Comparison of ENCODE assay signal across 18 cellular contexts in genomic region chr2:28532399-28532798, GRCh38. TPM values are rescaled to one million over a fixed set of nuclear protein-coding genes. Genes with fewer than 3 reads are reported as not detected.
A peak's percentile ranks its signal among the peaks of the same experiment; 100 is the strongest.
DNase-seq lines count a peak whose midpoint lies in the region; ATAC-seq, FAIRE-seq and TF ChIP-seq lines count a peak whose summit lies in the region.
"Had no signal": no experiment of that assay in that cellular context is flagged by ENCODE, and none has a peak within 500 bp of the region (broad histone marks: within the 10 kb centered on the region; RNA-seq: fewer than 3 reads in every experiment).

No MANE protein-coding gene starts in this region.

- H3K36me3 Mint-ChIP-seq in CD4-positive, CD25-positive, alpha-beta regulatory T cell = no peaks in the 10 kb centered on the region
- no peaks in the 10 kb centered on the region for H3K36me3 Mint-ChIP-seq in CD4-positive, alpha-beta memory T cell

- TF ChIP-seq RAD21 in K562 (CRISPR knock-in tag; conservative IDR thresholded peaks at IDR 0.05 in 1 of 2, IDR thresholded peaks at IDR 0.05 in 1 of 2) (no peak), neural cell (conservative IDR thresholded peaks at IDR 0.05) (no peak)

- CTCF ChIA-PET in K562 (lab: Yijun Ruan, JAX; ENCODE audit: low intra/inter-chr PET ratio) = no interaction called here
- CTCF ChIA-PET in CD4-positive, alpha-beta memory T cell (lab: Charles Lee; ENCODE audit: partially characterized antibody) = interaction anchor here (0.5 kb wide), 1 partner anchor 106 kb away, joined by 4 read pairs; no protein-coding TSS in a partner anchor

- no peak overlapping the region for H3K27ac ChIP-seq in CD4-positive, CD25-positive, alpha-beta regulatory T cell (ENCODE audit: insufficient read depth, low read length, poor library complexity, severe bottlenecking)
- no peak overlapping the region for H3K27ac ChIP-seq in K562 (ENCODE audit: extremely low read depth, low read depth, low read length)
- peak overlapping the region; percentile 80 for H3K27ac ChIP-seq in neural cell (ENCODE audit: low read length)
- H3K27ac ChIP-seq in CD4-positive, alpha-beta memory T cell (ENCODE audit: low read depth, low read length) = no peak overlapping the region
- H3K27ac ChIP-seq: GM23248 had no signal

- TF ChIP-seq CTCF in GM12865 (IDR thresholded peaks at IDR 0.05; ENCODE audit: insufficient read depth, low read depth, low read length, missing control alignments) (no peak), K562 (IDR thresholded peaks at IDR 0.05 in 2 of 3, conservative IDR thresholded peaks at IDR 0.05 in 1 of 3; ENCODE audit: insufficient read depth in 2 of 3, low read depth in 1 of 3, low read length in 3 of 3) (no peak), neural cell (IDR thresholded peaks at IDR 0.05; ENCODE audit: poor library complexity, severe bottlenecking) (no peak)

- FAIRE-seq in K562 (lab: Jason Lieb, UNC) = peak; percentile 71
- FAIRE-seq: GM12892, GM19239, H1 had no signal

- H3K27me3 ChIP-seq in CD4-positive, CD25-positive, alpha-beta regulatory T cell (ENCODE audit: control insufficient read depth, insufficient read depth, low read length) = no peaks in the 10 kb centered on the region
- H3K27me3 ChIP-seq in K562 (ENCODE audit: control insufficient read depth in 2 of 2, insufficient read depth in 2 of 2, low read length in 2 of 2) (peaks cover 7 to 37% of the 10 kb centered on the region in 2 experiments), neural cell (ENCODE audit: insufficient read depth, low read depth, low read length) (no peaks in the 10 kb centered on the region)
- no peaks in the 10 kb centered on the region for H3K27me3 ChIP-seq in CD4-positive, alpha-beta memory T cell (ENCODE audit: insufficient read depth, low read length)

- H3K4me3 Mint-ChIP-seq in CD4-positive, CD25-positive, alpha-beta regulatory T cell = peak overlapping the region in 2 of 4 donors; percentile 3 to 4
- no peak overlapping the region for H3K4me3 Mint-ChIP-seq in CD4-positive, alpha-beta memory T cell

- peak overlapping the region in 2 of 3 donors; percentile 54 to 65 for H3K27ac Mint-ChIP-seq in CD4-positive, CD25-positive, alpha-beta regulatory T cell
- H3K27ac Mint-ChIP-seq in CD4-positive, alpha-beta memory T cell = peak overlapping the region in 1 of 7 donors; percentile 49

- H3K4me2 ChIP-seq in K562 (ENCODE audit: insufficient read depth, low read length) (no peak overlapping the region), neural cell (ENCODE audit: low read length) (no peak overlapping the region)

- H3K4me1 Mint-ChIP-seq in CD4-positive, CD25-positive, alpha-beta regulatory T cell = peaks cover 0 to 23% (median 11%) of the 10 kb centered on the region in 4 donors
- peaks cover 0 to 2% (median under 1%) of the 10 kb centered on the region in 4 donors for H3K4me1 Mint-ChIP-seq in CD4-positive, alpha-beta memory T cell

- no peaks in the 10 kb centered on the region for H3F3A ChIP-seq in neural cell (ENCODE audit: insufficient read depth, low read length, poor library complexity, severe bottlenecking)

- no peak for ATAC-seq in CD4-positive, CD25-positive, alpha-beta regulatory T cell (ENCODE audit: low read depth in 2 of 2)
- ATAC-seq in K562 (no peak), HG02981 (IDR thresholded peaks at IDR 0.05; ENCODE audit: unreplicated experiment) (no peak)

- WGBS in K562 (ENCODE audit: insufficient coverage, low coverage, missing lambda C conversion rate) = 0% methylated on average over 5 of the region's 5 CpGs

- H3K79me2 ChIP-seq in K562 (ENCODE audit: control insufficient read depth, insufficient read depth, low read length) (no peaks in the 10 kb centered on the region), neural cell (replicated peaks; ENCODE audit: insufficient read depth, low read length) (no peaks in the 10 kb centered on the region)

- peak in 2 of 3 donors; percentile 25 to 39 for DNase-seq in CD4-positive, CD25-positive, alpha-beta regulatory T cell
- DNase-seq in GM12865 (ENCODE audit: low read depth) = peak; percentile 18
- no peak for DNase-seq in K562 (ENCODE audit: extremely low read depth in 1 of 4, low spot score in 3 of 4)
- DNase-seq in CD4-positive, alpha-beta memory T cell = no peak
- DNase-seq: C1 segment of cervical spinal cord, Calu3, COR-L47, DMS53, DMS79 treated with DMSO at 0.1 percent for 48 hours, GF-D8, GM23248, H7, HCEC 1CT had no signal

- H3K9ac ChIP-seq in K562 (ENCODE audit: insufficient read depth in 1 of 2, low read depth in 2 of 2, low read length in 2 of 2) (no peak overlapping the region), neural cell (ENCODE audit: low read length) (peak overlapping the region; percentile 47)
- H3K9ac ChIP-seq: GM23248 had no signal

- no peaks in the 10 kb centered on the region for H3K9me1 ChIP-seq in K562 (ENCODE audit: control insufficient read depth, insufficient read depth, low read length)

- H3K4me3 ChIP-seq in CD4-positive, CD25-positive, alpha-beta regulatory T cell (ENCODE audit: low read depth, low read length) = peak overlapping the region; percentile 21
- no peak overlapping the region for H3K4me3 ChIP-seq in GM12865 (ENCODE audit: low read depth, low read length)
- no peak overlapping the region for H3K4me3 ChIP-seq in K562
- H3K4me3 ChIP-seq in neural cell (ENCODE audit: low read length) = peak overlapping the region; percentile 44
- H3K4me3 ChIP-seq in CD4-positive, alpha-beta memory T cell (ENCODE audit: low read length in 2 of 2) = no peak overlapping the region
- H3K4me3 ChIP-seq: GM23248 had no signal

- TF ChIP-seq EP300 in K562 (IDR thresholded peaks at IDR 0.05; ENCODE audit: low read length) = no peak
- no peak for TF ChIP-seq EP300 in neural cell (conservative IDR thresholded peaks at IDR 0.05; ENCODE audit: poor library complexity, severe bottlenecking)

- H3K36me3 ChIP-seq in CD4-positive, CD25-positive, alpha-beta regulatory T cell (ENCODE audit: control insufficient read depth, insufficient read depth, low read length) = no peaks in the 10 kb centered on the region
- H3K36me3 ChIP-seq in K562 (ENCODE audit: control insufficient read depth, insufficient read depth, low read length) (no peaks in the 10 kb centered on the region), neural cell (ENCODE audit: insufficient read depth, low read length) (no peaks in the 10 kb centered on the region)
- H3K36me3 ChIP-seq in CD4-positive, alpha-beta memory T cell (ENCODE audit: insufficient read depth, low read length) = no peaks in the 10 kb centered on the region

- no TSS peak for BruUV-seq in K562 (replicated peaks; lab: Mats Ljungman, UMichigan)

- H4K20me1 ChIP-seq in K562 (replicated peaks; ENCODE audit: control insufficient read depth, insufficient read depth, low read length) (0 out of 2 replicates have a peak, but pooled peaks cover 2% of the 10 kb centered on the region), neural cell (ENCODE audit: insufficient read depth) (no peaks in the 10 kb centered on the region)

- H2AFZ ChIP-seq in K562 (ENCODE audit: low read depth, low read length) (no peak overlapping the region), neural cell (ENCODE audit: low read depth, low read length) (no peak overlapping the region)
- H2AFZ ChIP-seq: GM23248 had no signal

- no peaks in the 10 kb centered on the region for H3K9me3 ChIP-seq in CD4-positive, CD25-positive, alpha-beta regulatory T cell (ENCODE audit: control insufficient read depth in 2 of 2, low read length in 2 of 2)
- H3K9me3 ChIP-seq in K562 (replicated peaks; ENCODE audit: control insufficient read depth, insufficient read depth, low read depth, low read length) (no peaks in the 10 kb centered on the region), neural cell (ENCODE audit: low read length) (no peaks in the 10 kb centered on the region)
- no peaks in the 10 kb centered on the region for H3K9me3 ChIP-seq in CD4-positive, alpha-beta memory T cell (ENCODE audit: control insufficient read depth in 1 of 2, low read length in 2 of 2)

- POLR2A ChIA-PET in K562 (lab: Yijun Ruan, JAX) = interaction anchor here (0.6 to 1.3 kb wide), 3 partner anchors 9 to 86 kb away, joined by 3 to 4 read pairs (median 3); no protein-coding TSS in a partner anchor
- POLR2A ChIA-PET in CD4-positive, alpha-beta memory T cell (lab: Charles Lee; ENCODE audit: partially characterized antibody) = no interaction called here

- in situ Hi-C loops in K562 (cut with MboI) = no loop called here

- H3K9me2 ChIP-seq in neural cell (ENCODE audit: insufficient read depth, low read length) = no peaks in the 10 kb centered on the region

- H3K9me3 Mint-ChIP-seq in CD4-positive, CD25-positive, alpha-beta regulatory T cell = no peaks in the 10 kb centered on the region
- no peaks in the 10 kb centered on the region for H3K9me3 Mint-ChIP-seq in CD4-positive, alpha-beta memory T cell

- peaks cover 11% of the 10 kb centered on the region for H3K4me1 ChIP-seq in CD4-positive, CD25-positive, alpha-beta regulatory T cell (ENCODE audit: control insufficient read depth, insufficient read depth, low read length, poor library complexity, severe bottlenecking)
- H3K4me1 ChIP-seq in K562 (replicated peaks in 1 of 2; ENCODE audit: control insufficient read depth in 2 of 2, insufficient read depth in 2 of 2, low read length in 2 of 2) = no peaks in the 10 kb centered on the region; a peak in 1 of 5 replicates
- no peaks in the 10 kb centered on the region for H3K4me1 ChIP-seq in CD4-positive, alpha-beta memory T cell (ENCODE audit: insufficient read depth, low read length)

- H3K27me3 Mint-ChIP-seq in CD4-positive, CD25-positive, alpha-beta regulatory T cell = peaks cover 6% of the 10 kb centered on the region
- peaks cover 0 to 1% of the 10 kb centered on the region in 2 donors for H3K27me3 Mint-ChIP-seq in CD4-positive, alpha-beta memory T cell

- intact Hi-C loops in K562 (cut with micrococcal nuclease) = no loop called here
- intact Hi-C loops in CD4-positive, alpha-beta memory T cell (cut with micrococcal nuclease) = no loop called here

- TF ChIP-seq POLR2A in K562 (conservative IDR thresholded peaks at IDR 0.05) = no peak

RNA-seq across cellular contexts. Expression of gene PLB1, which starts 36.5 kb away (rescaled TPM):
- total RNA-seq in CD4-positive, CD25-positive, alpha-beta regulatory T cell = 2.0 TPM
- polyA plus RNA-seq in CD4-positive, CD25-positive, alpha-beta regulatory T cell = 1 to 10 TPM in 1 of 4 donors, under 1 TPM in 3; 0.08 to 2.5 (median 0.87) TPM
- total RNA-seq in K562 (2011; cell fraction: chromatin; rRNA removed; ENCODE audit: low replicate concordance) = 0.37 and 0.48 TPM in 2 replicates
- total RNA-seq in K562 (2011; cell fraction: nucleolus; rRNA removed) = 0.33 TPM in 1 of 2 replicates, not detected in the other
- total RNA-seq in K562 (2011; cell fraction: nucleoplasm; rRNA removed) = 0.07 and 0.38 TPM in 2 replicates
- total RNA-seq in K562 (2014; rRNA removed) (0.09 TPM in 1 of 2 replicates, not detected in the other), K562 (2014; rRNA removed; fragmentation: Illumina TruSeq; extraction: Trizol) (not detected in 2 replicates), K562 (2015; rRNA removed; fragmentation: Illumina TruSeq; extraction: Trizol) (0.04 and 0.19 TPM in 2 replicates), K562 (2021) (0.07 TPM in 1 of 2 replicates, not detected in the other)
- polyA plus RNA-seq in K562 (2011; rRNA removed) (0.08 and 0.24 TPM in 2 replicates), K562 (2014; fragmentation: Illumina TruSeq; extraction: Trizol) (0.03 and 0.11 TPM in 2 replicates), K562 (2014; fragmentation: Nextera tagmentation; extraction: Ambion mirVana) (under 1 TPM in 1 of 2 experiments, not detected in 1; 0.01 TPM), K562 (2014; rRNA removed) (0.07 and 0.09 TPM in 2 replicates), neural cell (2.8 and 3.4 TPM in 2 replicates)
- polyA plus RNA-seq in K562 (2011; cell fraction: cytosol; rRNA removed) = 0.04 and 0.06 TPM in 2 replicates
- 0.28 and 0.35 TPM in 2 replicates for polyA plus RNA-seq in K562 (2011; cell fraction: nucleus; rRNA removed)
- 0.16 and 0.39 TPM in 2 replicates for polyA plus RNA-seq in K562 (2012)
- 0.06 and 0.11 TPM in 2 replicates for polyA minus RNA-seq in K562 (2011; rRNA and poly(A)+ RNA removed)
- polyA minus RNA-seq in K562 (2011; cell fraction: cytosol; rRNA and poly(A)+ RNA removed) = not detected in 2 replicates
- 0.11 and 0.40 TPM in 2 replicates for polyA minus RNA-seq in K562 (2011; cell fraction: nucleus; rRNA and poly(A)+ RNA removed)
- 4.6 TPM in 2 replicates for polyA minus RNA-seq in neural cell
- under 1 TPM; 0.38 to 0.75 TPM for total RNA-seq in CD4-positive, alpha-beta memory T cell
- polyA plus RNA-seq in CD4-positive, alpha-beta memory T cell = under 1 TPM; 0.88 to 0.91 TPM
- total RNA-seq: H7 had no signal

Comparison
In these comparisons a context has a peak if more than half of its experiments do, and no peak if none do; other contexts are left out.
1. DNase-seq: peak in CD4-positive, CD25-positive, alpha-beta regulatory T cell (2 of 3) and GM12865 (single experiment); none in K562 (0 of 4) and CD4-positive, alpha-beta memory T cell (0 of 5).
2. H3K4me3 ChIP-seq: peak in CD4-positive, CD25-positive, alpha-beta regulatory T cell (single experiment) and neural cell (single experiment); none in GM12865 (single experiment), K562 (single experiment) and CD4-positive, alpha-beta memory T cell (0 of 2).